ENCODE assay signal across 23 cellular contexts in the genomic region with DNA sequence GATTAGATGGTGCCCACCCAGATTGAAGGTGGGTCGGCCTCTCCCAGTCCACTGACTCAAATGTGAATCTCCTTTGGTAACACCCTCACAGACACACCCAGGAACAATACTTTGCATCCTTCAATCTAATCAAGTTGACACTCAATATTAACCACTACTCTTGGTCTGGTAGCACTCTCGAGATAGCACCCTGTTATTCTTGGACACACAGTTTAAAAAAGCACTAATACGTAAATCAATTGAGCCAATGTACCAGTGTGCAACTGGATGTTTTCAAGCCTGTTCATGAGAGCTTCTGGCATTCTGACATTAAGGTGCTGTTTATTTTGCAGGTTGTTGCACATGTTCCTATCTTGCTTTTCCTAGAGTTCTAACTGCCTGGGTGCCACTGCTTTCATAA.
"Had no signal": no experiment of that assay in that cellular context is flagged by ENCODE, and none has a peak within 500 bp of the region (broad histone marks: within the 10 kb centered on the region; RNA-seq: fewer than 3 reads in every experiment).

No MANE protein-coding gene starts in this region.

- H3K4me1 ChIP-seq: colonic mucosa, esophagus squamous epithelium, foreskin keratinocyte, gastroesophageal sphincter had no signal

- H3K27ac Mint-ChIP-seq: dendritic cell treated with granulocyte-macrophage colony-stimulating factor and Interleukin-4, amounts not matched to agents 40 ng/mL and 50 ng/mL, for 4 days; endodermal cell had no signal

- ATAC-seq: effector memory CD8-positive, alpha-beta T cell; esophagus mucosa; foreskin keratinocyte; gastrocnemius medialis; gastroesophageal sphincter had no signal

- H3K4me3 Mint-ChIP-seq: dendritic cell treated with granulocyte-macrophage colony-stimulating factor and Interleukin-4, amounts not matched to agents 40 ng/mL and 50 ng/mL, for 4 days; effector memory CD8-positive, alpha-beta T cell; endodermal cell had no signal

- H3K4me3 ChIP-seq: colonic mucosa, coronary artery, dorsolateral prefrontal cortex, esophagus muscularis mucosa, esophagus squamous epithelium, gastrocnemius medialis, gastroesophageal sphincter, heart right ventricle had no signal

- H3K27me3 Mint-ChIP-seq: dendritic cell treated with granulocyte-macrophage colony-stimulating factor and Interleukin-4, amounts not matched to agents 40 ng/mL and 50 ng/mL, for 4 days had no signal

- H3K36me3 ChIP-seq: colonic mucosa, esophagus muscularis mucosa, esophagus squamous epithelium, gastrocnemius medialis, gastroesophageal sphincter, heart right ventricle had no signal

- H3K27ac ChIP-seq: colonic mucosa, coronary artery, dorsolateral prefrontal cortex, epithelial cell of prostate, esophagus muscularis mucosa, esophagus squamous epithelium, foreskin keratinocyte, gastrocnemius medialis, gastroesophageal sphincter had no signal

- H3K9me3 ChIP-seq: colonic mucosa, esophagus muscularis mucosa, esophagus squamous epithelium, gastrocnemius medialis, gastroesophageal sphincter, heart right ventricle had no signal

- H3K27me3 ChIP-seq: colonic mucosa, dorsolateral prefrontal cortex, esophagus muscularis mucosa, esophagus squamous epithelium, gastrocnemius medialis, gastroesophageal sphincter, heart right ventricle had no signal

- H3K9me3 Mint-ChIP-seq: dendritic cell treated with granulocyte-macrophage colony-stimulating factor and Interleukin-4, amounts not matched to agents 40 ng/mL and 50 ng/mL, for 4 days; effector memory CD8-positive, alpha-beta T cell had no signal

- DNase-seq: colonic mucosa; cortex of kidney; dermis blood vessel endothelial cell; dorsolateral prefrontal cortex; effector CD4-positive, alpha-beta T cell; effector CD8-positive, alpha-beta T cell; effector memory CD4-positive, alpha-beta T cell; effector memory CD8-positive, alpha-beta T cell; endodermal cell; erythroblast; esophagus squamous epithelium; foreskin keratinocyte; foreskin melanocyte; gastrocnemius medialis; glutamatergic neuron; head of caudate nucleus; heart right ventricle had no signal
